In genomic region chr2:237652181-237652580, GRCh38 we compare ENCODE assay signal across 24 cellular contexts.
"Had no signal": no experiment of that assay in that cellular context is flagged by ENCODE, and none has a peak within 500 bp of the region (broad histone marks: within the 10 kb centered on the region; RNA-seq: fewer than 3 reads in every experiment).

No MANE protein-coding gene starts in this region.

- H3K4me1 ChIP-seq: foreskin keratinocyte, tibial nerve had no signal

- DNase-seq: activated CD4-positive, alpha-beta T cell treated with anti-CD3 and anti-CD28 coated beads for 48 hours; activated CD4-positive, alpha-beta T cell treated with anti-CD3 and anti-CD28 coated beads, Interleukin-2, amount 50 U/mL, for 48 hours; activated CD8-positive, alpha-beta memory T cell treated with anti-CD3 and anti-CD28 coated beads for 24 hours; activated CD8-positive, alpha-beta memory T cell treated with anti-CD3 and anti-CD28 coated beads, Interleukin-2, amount 50 U/mL, for 4 hours; activated gamma-delta T cell; activated naive CD4-positive, alpha-beta T cell treated with anti-CD3 and anti-CD28 coated beads, Interleukin-2, amount 10 ng/mL, durations not matched to agents 7 days and 5 days; activated naive CD8-positive, alpha-beta T cell treated with anti-CD3 and anti-CD28 coated beads, Interleukin-2, amount 10 ng/mL, durations not matched to agents 7 days and 5 days; activated T-cell treated with anti-CD3 and anti-CD28 coated beads, Interleukin-2, amount 50 U/mL, for 24 hours; amniotic stem cell; brain microvascular endothelial cell; caudate nucleus; endodermal cell; foreskin keratinocyte; hippocampal formation; left colon; mucosa of descending colon; retina; stimulated activated CD4-positive, alpha-beta T cell treated with anti-CD3 and anti-CD28 coated beads, Interleukin-2, amount 100 ng/mL, for 48 hours; stimulated activated naive CD4-positive, alpha-beta T cell treated with Interleukin-2 at 50 U/mL for 16 hours; T-helper 1 cell had no signal

- ATAC-seq: foreskin keratinocyte; left colon; mucosa of descending colon; natural killer cell treated with Interleukin-12 subunit alpha and Interleukin-12 subunit beta and Interleukin-15 and Interleukin-18, amount 100 ng/mL, for 72 hours had no signal

- H3K9me3 ChIP-seq: esophagus muscularis mucosa, mucosa of descending colon had no signal

- H3K36me3 ChIP-seq: brain microvascular endothelial cell, esophagus muscularis mucosa, tibial nerve had no signal

- H3K4me3 ChIP-seq: esophagus muscularis mucosa, mucosa of descending colon, tibial nerve had no signal

- H3K27ac ChIP-seq: brain microvascular endothelial cell, esophagus muscularis mucosa, foreskin keratinocyte, tibial nerve, VCaP had no signal

- H3K27me3 ChIP-seq: brain microvascular endothelial cell, esophagus muscularis mucosa, tibial nerve had no signal
